In genomic region chr1:101388904-101389546, GRCh38 we compare ENCODE assay signal across 9 cellular contexts.
DNase-seq lines count a peak whose midpoint lies in the region; ATAC-seq lines count a peak whose summit lies in the region.
"Had no signal": no experiment of that assay in that cellular context is flagged by ENCODE, and none has a peak within 500 bp of the region (broad histone marks: within the 10 kb centered on the region; RNA-seq: fewer than 3 reads in every experiment).

No MANE protein-coding gene starts in this region.

- DNase-seq in EH (ENCODE audit: low read depth) (peak; percentile 27), astrocyte of the hippocampus (ENCODE audit: low read depth, low spot score) (peak; percentile 44), NCI-H2107 (lab: John Stamatoyannopoulos, UW) (no peak), dedifferentiated amniotic fluid mesenchymal stem cell (ENCODE audit: extremely low spot score) (no peak), left ventricle myocardium superior (no peak), G401 (ENCODE audit: low spot score) (no peak)
- DNase-seq: T-helper 9 cell had no signal

- ATAC-seq in GM19463 (IDR thresholded peaks at IDR 0.05; ENCODE audit: unreplicated experiment) (peak; percentile 82), HG03354 (IDR thresholded peaks at IDR 0.05; ENCODE audit: poor library complexity, severe bottlenecking, unreplicated experiment) (peak; percentile 94), left ventricle myocardium superior (no peak)

- intact Hi-C loops in left ventricle myocardium superior (cut with micrococcal nuclease): no loop called here

- in situ Hi-C loops in G401 (cut with HindIII; ENCODE audit: low sequenced_read_pairs): no loop called here

Comparison
In these comparisons a context has a peak if more than half of its experiments do, and no peak if none do; other contexts are left out.
1. DNase-seq: peak in EH (single experiment) and astrocyte of the hippocampus (single experiment); none in NCI-H2107 (single experiment), dedifferentiated amniotic fluid mesenchymal stem cell (single experiment), left ventricle myocardium superior (single experiment) and G401 (single experiment).